ENCODE assay signal across 8 cellular contexts in the genomic region with DNA sequence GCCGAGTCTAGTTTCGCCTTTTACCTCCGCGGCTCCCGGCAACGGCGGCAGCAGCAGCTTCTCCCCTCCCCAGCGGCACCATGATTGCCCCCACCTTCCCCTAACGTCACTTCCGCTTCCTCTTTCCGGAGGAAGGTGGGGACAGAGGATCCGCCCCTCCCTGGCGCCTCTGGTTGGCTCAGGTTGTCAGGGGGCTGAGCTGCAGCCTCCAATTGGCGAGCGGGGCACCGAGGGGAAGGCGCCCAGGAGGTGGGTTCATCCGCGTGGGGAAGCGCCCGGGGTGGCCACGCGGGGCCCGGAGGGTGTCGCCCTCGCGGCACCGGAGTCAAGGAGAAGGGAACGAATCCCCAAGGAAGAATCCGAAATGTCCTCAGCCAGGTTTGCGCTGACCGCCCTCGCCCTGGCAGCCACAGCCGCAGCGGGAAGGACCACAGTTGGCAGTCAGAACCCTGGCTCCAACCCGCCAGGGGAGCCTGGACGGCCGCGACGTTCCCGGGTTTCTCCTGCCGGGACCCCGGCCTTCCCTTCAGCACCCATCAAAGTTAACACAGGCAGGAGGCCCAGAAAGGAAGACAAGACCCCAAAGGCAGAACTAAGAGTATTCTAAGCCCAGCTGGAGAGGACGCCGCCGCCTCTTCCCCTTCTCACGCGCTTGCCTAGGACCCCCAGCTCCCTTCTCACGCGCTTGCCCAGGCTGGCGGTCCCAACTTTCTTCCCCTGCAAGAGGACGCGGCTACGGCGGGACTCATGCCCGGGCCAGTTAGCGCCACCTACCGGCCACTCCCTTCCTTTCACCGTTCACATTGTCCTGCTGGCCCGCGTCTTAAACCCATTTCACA. TPM values are rescaled to one million over a fixed set of nuclear protein-coding genes. Genes with fewer than 3 reads are reported as not detected.
DNase-seq lines count a peak whose midpoint lies in the region; ATAC-seq and TF ChIP-seq lines count a peak whose summit lies in the region.

A gene (minus strand): TSS at position 86 of the 839 bp plus-strand sequence. CDS start 1,934 bp downstream, outside the sequence.

- H2AFZ ChIP-seq in GM23248 (peak within 1 kb of the TSS; percentile 83), fibroblast of lung (ENCODE audit: low read length) (peak within 1 kb of the TSS; percentile 72)

- peak; percentile 98 for ATAC-seq in naive thymus-derived CD8-positive, alpha-beta T cell

- intact Hi-C loops in activated T-helper 1 cell treated with anti-CD3 and anti-CD28 coated beads, Interleukin-12 subunit alpha, Interleukin-12 subunit beta, Interleukin-2, Interleukin-4 antibody, amounts not matched to agents 30 ng/mL and 10 ng/mL and 1 ng/mL, durations not matched to agents 14 hours and 24 hours and 36 hours (cut with micrococcal nuclease): loop anchor here (1.0 to 10.0 kb wide), 7 partner anchors 48 to 382 kb away; a partner anchor contains a TSS

- DNase-seq in EH (ENCODE audit: low read depth) (peak; percentile 98), GM23248 (peak; percentile 99), LHCN-M2 (ENCODE audit: low read depth) (peak; percentile 96), RPMI7951 (ENCODE audit: low read depth) (peak; percentile 97), fibroblast of lung (ENCODE audit: low read depth in 2 of 2) (peak; percentile 96)
- DNase-seq in activated T-helper 1 cell treated with anti-CD3 and anti-CD28 coated beads, Interleukin-12 subunit alpha, Interleukin-12 subunit beta, Interleukin-2, Interleukin-4 antibody, amounts not matched to agents 30 ng/mL and 10 ng/mL and 1 ng/mL, durations not matched to agents 14 hours and 24 hours and 36 hours (ENCODE audit: low spot score): peak; percentile 96
- DNase-seq in naive thymus-derived CD8-positive, alpha-beta T cell: peak; percentile 90 to 99 (median 97)
- peak; percentile 89 to 97 (median 95) for DNase-seq in stimulated activated naive CD4-positive, alpha-beta T cell (lab: John Stamatoyannopoulos, UW)

- peak within 1 kb of the TSS; percentile 99 for H3K27ac Mint-ChIP-seq in activated T-helper 1 cell treated with anti-CD3 and anti-CD28 coated beads, Interleukin-12 subunit alpha, Interleukin-12 subunit beta, Interleukin-2, Interleukin-4 antibody, amounts not matched to agents 30 ng/mL and 10 ng/mL and 1 ng/mL, durations not matched to agents 14 hours and 24 hours and 36 hours
- H3K27ac Mint-ChIP-seq in naive thymus-derived CD8-positive, alpha-beta T cell: peak within 1 kb of the TSS; percentile 68 to 97 (median 96)

- in situ Hi-C loops in GM23248 (cut with MboI): no loop called here

- H3K9ac ChIP-seq in GM23248: peak within 1 kb of the TSS; percentile 92
- H3K9ac ChIP-seq in fibroblast of lung (ENCODE audit: insufficient read depth, low read length): peak within 1 kb of the TSS; percentile 86

- H3K4me3 Mint-ChIP-seq in activated T-helper 1 cell treated with anti-CD3 and anti-CD28 coated beads, Interleukin-12 subunit alpha, Interleukin-12 subunit beta, Interleukin-2, Interleukin-4 antibody, amounts not matched to agents 30 ng/mL and 10 ng/mL and 1 ng/mL, durations not matched to agents 14 hours and 24 hours and 36 hours: peak within 1 kb of the TSS; percentile 95
- peak within 1 kb of the TSS; percentile 90 to 99 (median 97) for H3K4me3 Mint-ChIP-seq in naive thymus-derived CD8-positive, alpha-beta T cell

- no peaks in the 10 kb centered on the region for H3K9me3 Mint-ChIP-seq in activated T-helper 1 cell treated with anti-CD3 and anti-CD28 coated beads, Interleukin-12 subunit alpha, Interleukin-12 subunit beta, Interleukin-2, Interleukin-4 antibody, amounts not matched to agents 30 ng/mL and 10 ng/mL and 1 ng/mL, durations not matched to agents 14 hours and 24 hours and 36 hours
- H3K9me3 Mint-ChIP-seq in naive thymus-derived CD8-positive, alpha-beta T cell: no peaks in the 10 kb centered on the region

- H3K4me2 ChIP-seq in GM23248 (ENCODE audit: unreplicated experiment) (peak within 1 kb of the TSS; percentile 91), fibroblast of lung (ENCODE audit: extremely low read depth, insufficient read depth, low read length) (peak within 1 kb of the TSS; percentile 79)

- H3F3A ChIP-seq in GM23248 (ENCODE audit: insufficient read depth): peaks cover 11% of the 10 kb centered on the region

- H3K27ac ChIP-seq in GM23248: peak within 1 kb of the TSS; percentile 90
- peak within 1 kb of the TSS; percentile 92 for H3K27ac ChIP-seq in fibroblast of lung (ENCODE audit: insufficient read depth, low read length)

- no peaks in the 10 kb centered on the region for H3K9me2 ChIP-seq in GM23248 (ENCODE audit: insufficient read depth)

- H3K9me3 ChIP-seq in GM23248 (ENCODE audit: low read depth) (no peaks in the 10 kb centered on the region), fibroblast of lung (ENCODE audit: control insufficient read depth, insufficient read depth, low read depth, low read length) (no peaks in the 10 kb centered on the region)

- no peaks in the 10 kb centered on the region for H4K20me1 ChIP-seq in GM23248 (ENCODE audit: insufficient read depth)
- no peaks in the 10 kb centered on the region for H4K20me1 ChIP-seq in fibroblast of lung (ENCODE audit: control insufficient read depth, extremely low read depth, insufficient read depth, low read length)

- POLR2A ChIA-PET in naive thymus-derived CD8-positive, alpha-beta T cell (lab: Charles Lee): interaction anchor here (0.5 to 3.4 kb wide), 14 partner anchors 9 to 1625 kb away, joined by 3 to 27 read pairs (median 4); a partner anchor contains a TSS

- peaks cover 47% of the 10 kb centered on the region for H3K79me2 ChIP-seq in GM23248 (ENCODE audit: insufficient read depth)
- peaks cover 27% of the 10 kb centered on the region for H3K79me2 ChIP-seq in fibroblast of lung (ENCODE audit: control insufficient read depth, insufficient read depth, low read length)

- no peaks in the 10 kb centered on the region for H3K27me3 ChIP-seq in GM23248 (replicated peaks; ENCODE audit: insufficient read depth)
- no peaks in the 10 kb centered on the region for H3K27me3 ChIP-seq in fibroblast of lung (ENCODE audit: control insufficient read depth, insufficient read depth, low read length)

- no peaks in the 10 kb centered on the region for H3K27me3 Mint-ChIP-seq in activated T-helper 1 cell treated with anti-CD3 and anti-CD28 coated beads, Interleukin-12 subunit alpha, Interleukin-12 subunit beta, Interleukin-2, Interleukin-4 antibody, amounts not matched to agents 30 ng/mL and 10 ng/mL and 1 ng/mL, durations not matched to agents 14 hours and 24 hours and 36 hours (ENCODE audit: insufficient read depth)
- H3K27me3 Mint-ChIP-seq in naive thymus-derived CD8-positive, alpha-beta T cell: no peaks in the 10 kb centered on the region

- peaks cover 31% of the 10 kb centered on the region for H3K4me1 Mint-ChIP-seq in activated T-helper 1 cell treated with anti-CD3 and anti-CD28 coated beads, Interleukin-12 subunit alpha, Interleukin-12 subunit beta, Interleukin-2, Interleukin-4 antibody, amounts not matched to agents 30 ng/mL and 10 ng/mL and 1 ng/mL, durations not matched to agents 14 hours and 24 hours and 36 hours (ENCODE audit: low read depth)
- peaks cover 14 to 37% (median 35%) of the 10 kb centered on the region in 4 donors for H3K4me1 Mint-ChIP-seq in naive thymus-derived CD8-positive, alpha-beta T cell

- peaks cover 28% of the 10 kb centered on the region for H3K36me3 Mint-ChIP-seq in activated T-helper 1 cell treated with anti-CD3 and anti-CD28 coated beads, Interleukin-12 subunit alpha, Interleukin-12 subunit beta, Interleukin-2, Interleukin-4 antibody, amounts not matched to agents 30 ng/mL and 10 ng/mL and 1 ng/mL, durations not matched to agents 14 hours and 24 hours and 36 hours (ENCODE audit: low read depth)
- H3K36me3 Mint-ChIP-seq in naive thymus-derived CD8-positive, alpha-beta T cell: peaks cover 4 to 47% (median 8%) of the 10 kb centered on the region in 3 donors

- H3K36me3 ChIP-seq in GM23248 (ENCODE audit: low read depth) (peaks cover 31% of the 10 kb centered on the region; the same call in 1 of the 2 replicates), fibroblast of lung (ENCODE audit: control insufficient read depth, insufficient read depth, low read length) (peaks cover 8% of the 10 kb centered on the region)

- H3K4me1 ChIP-seq in GM23248 (ENCODE audit: insufficient read depth) (peaks cover 13% of the 10 kb centered on the region), fibroblast of lung (ENCODE audit: control insufficient read depth, extremely low read depth, insufficient read depth, low read length) (no peaks in the 10 kb centered on the region)

- peak within 1 kb of the TSS; percentile 97 for H3K4me3 ChIP-seq in GM23248
- H3K4me3 ChIP-seq in fibroblast of lung (replicated peaks in 1 of 4; ENCODE audit: control extremely low read depth in 1 of 4, insufficient read depth in 1 of 4, low read depth in 3 of 4, low read length in 4 of 4): peak within 1 kb of the TSS; percentile 87 to 99 (median 96)

- WGBS in GM23248 (ENCODE audit: low coverage in 1 of 2, low lambda C conversion rate in 2 of 2, missing lambda C conversion rate in 2 of 2), 2 experiments: 0 to 1% methylated on average over 61 of the region's 61 CpGs

- TF ChIP-seq CTCF in fibroblast of lung (conservative IDR thresholded peaks at IDR 0.05 in 1 of 2, IDR thresholded peaks at IDR 0.05 in 1 of 2; ENCODE audit: low read depth in 1 of 2, low read length in 2 of 2): peak; percentile 74 to 78

RNA-seq across cellular contexts. Expression of the gene that starts here (rescaled TPM):
- 2.1 TPM in 2 replicates for total RNA-seq in GM23248 (2014; rRNA removed; shearing (Covaris generic))
- polyA plus RNA-seq in GM23248 (2016; fragmentation: Nextera tagmentation; extraction: Ambion mirVana) (14.4 and 14.7 TPM in 2 replicates), fibroblast of lung (8.4 and 8.8 TPM in 2 replicates)
- total RNA-seq in LHCN-M2 (2014; rRNA removed) (1.6 and 2.1 TPM in 2 replicates), fibroblast of lung (3.1 and 4.5 TPM in 2 replicates)
- 3.2 TPM for polyA plus RNA-seq in LHCN-M2 (2012)
- 3.0 and 3.5 TPM in 2 replicates for total RNA-seq in RPMI7951 (2014; rRNA removed; shearing (Covaris generic))
- 31.7 and 35.3 TPM in 2 replicates for total RNA-seq in activated T-helper 1 cell treated with anti-CD3 and anti-CD28 coated beads, Interleukin-12 subunit alpha, Interleukin-12 subunit beta, Interleukin-2, Interleukin-4 antibody, amounts not matched to agents 30 ng/mL and 10 ng/mL and 1 ng/mL, durations not matched to agents 14 hours and 24 hours and 36 hours
- 5.4 and 7.5 TPM in 2 replicates for polyA plus RNA-seq in fibroblast of lung (2012)
- polyA minus RNA-seq in fibroblast of lung (ENCODE audit: low replicate concordance): 7.2 and 12.3 TPM in 2 replicates
- 10 to 100 TPM; 26.6 to 28.1 TPM for total RNA-seq in naive thymus-derived CD8-positive, alpha-beta T cell
- 10 to 100 TPM; 10.3 to 23.1 (median 14.5) TPM for polyA plus RNA-seq in naive thymus-derived CD8-positive, alpha-beta T cell

Comparison
In these comparisons a context has a peak if more than half of its experiments do, and no peak if none do; other contexts are left out.
1. Peak in every context shown above with its lines: DNase-seq, ATAC-seq, H3K4me3 ChIP-seq and H3K27ac ChIP-seq.